ENCODE assay signal across 8 cellular contexts in genomic region chr6:14118091-14118439, GRCh38. TPM values are rescaled to one million over a fixed set of nuclear protein-coding genes. Genes with fewer than 3 reads are reported as not detected.
DNase-seq lines count a peak whose midpoint lies in the region; ATAC-seq, FAIRE-seq and TF ChIP-seq lines count a peak whose summit lies in the region.

No MANE protein-coding gene starts in this region.

- no peaks in the 10 kb centered on the region for H3K9me3 Mint-ChIP-seq in activated CD8-positive, alpha-beta memory T cell treated with anti-CD3 and anti-CD28 coated beads, Interleukin-2, amount 10 ng/mL, durations not matched to agents 7 days and 5 days (ENCODE audit: low read depth)
- H3K9me3 Mint-ChIP-seq in activated T-helper 2 cell treated with anti-CD3 and anti-CD28 coated beads, Interferon-gamma antibody, Interleukin-2, Interleukin-4, amounts not matched to agents 10 μg/mL and 5 μg/mL and 100 μg/mL, durations not matched to agents 14 hours and 24 hours and 36 hours, result no peaks in the 10 kb centered on the region

- ATAC-seq in activated CD8-positive, alpha-beta memory T cell treated with anti-CD3 and anti-CD28 coated beads, Interleukin-2, amount 10 ng/mL, durations not matched to agents 7 days and 5 days, result peak; percentile 12

- WGBS in thyroid gland, 2 donors, result 20 to 44% methylated on average over 1 to 5 of the region's 10 CpGs

- no peak for TF ChIP-seq POLR2A in thyroid gland (IDR thresholded peaks at IDR 0.05)

- peak overlapping the region; percentile 78 to 88 for H3K4me3 ChIP-seq in kidney (ENCODE audit: low read length in 2 of 2)
- H3K4me3 ChIP-seq in thyroid gland (replicated peaks in 1 of 3), result peak overlapping the region; percentile 19 to 73 (median 44)

- H3K27me3 ChIP-seq in thyroid gland, result no peaks in the 10 kb centered on the region

- peak overlapping the region; percentile 84 for H3K4me3 Mint-ChIP-seq in activated CD8-positive, alpha-beta memory T cell treated with anti-CD3 and anti-CD28 coated beads, Interleukin-2, amount 10 ng/mL, durations not matched to agents 7 days and 5 days
- peak overlapping the region; percentile 97 for H3K4me3 Mint-ChIP-seq in activated T-helper 2 cell treated with anti-CD3 and anti-CD28 coated beads, Interferon-gamma antibody, Interleukin-2, Interleukin-4, amounts not matched to agents 10 μg/mL and 5 μg/mL and 100 μg/mL, durations not matched to agents 14 hours and 24 hours and 36 hours (ENCODE audit: low read depth)

- CTCF ChIA-PET in activated CD8-positive, alpha-beta memory T cell treated with anti-CD3 and anti-CD28 coated beads, Interleukin-2, amount 10 ng/mL, durations not matched to agents 7 days and 5 days (lab: Charles Lee), result interaction anchor here (1.0 to 1.2 kb wide), 2 partner anchors 25 to 50 kb away, joined by 3 to 5 read pairs; no protein-coding TSS in a partner anchor

- peaks cover 20% of the 10 kb centered on the region for H3K27me3 Mint-ChIP-seq in activated CD8-positive, alpha-beta memory T cell treated with anti-CD3 and anti-CD28 coated beads, Interleukin-2, amount 10 ng/mL, durations not matched to agents 7 days and 5 days
- peaks cover 3% of the 10 kb centered on the region for H3K27me3 Mint-ChIP-seq in activated T-helper 2 cell treated with anti-CD3 and anti-CD28 coated beads, Interferon-gamma antibody, Interleukin-2, Interleukin-4, amounts not matched to agents 10 μg/mL and 5 μg/mL and 100 μg/mL, durations not matched to agents 14 hours and 24 hours and 36 hours (ENCODE audit: low read depth)

- H3K4me1 ChIP-seq in kidney (ENCODE audit: control insufficient read depth in 1 of 2, insufficient read depth in 1 of 2, low read depth in 1 of 2, low read length in 2 of 2) (peaks cover 0 to 17% of the 10 kb centered on the region in 2 donors), thyroid gland (peaks cover 7 to 11% of the 10 kb centered on the region in 2 donors)

- H3K36me3 ChIP-seq in kidney (ENCODE audit: control insufficient read depth in 1 of 2, insufficient read depth in 2 of 2, low read length in 2 of 2), result no peaks in the 10 kb centered on the region
- no peaks in the 10 kb centered on the region for H3K36me3 ChIP-seq in thyroid gland

- DNase-seq in activated CD8-positive, alpha-beta memory T cell treated with anti-CD3 and anti-CD28 coated beads, Interleukin-2, amount 10 ng/mL, durations not matched to agents 7 days and 5 days, result peak; percentile 68
- DNase-seq in activated CD8-positive, alpha-beta memory T cell treated with anti-CD3 and anti-CD28 coated beads, Interleukin-2, amount 50 U/mL, for 4 hours, result no peak
- DNase-seq in activated T-helper 2 cell treated with anti-CD3 and anti-CD28 coated beads, Interferon-gamma antibody, Interleukin-2, Interleukin-4, amounts not matched to agents 10 μg/mL and 5 μg/mL and 100 μg/mL, durations not matched to agents 14 hours and 24 hours and 36 hours (ENCODE audit: low spot score), result no peak
- DNase-seq in kidney (no peak), thyroid gland (no peak), NCI-H2171 treated with DMSO at 0.1 percent for 48 hours (lab: John Stamatoyannopoulos, UW) (no peak), NCI-H526 (lab: John Stamatoyannopoulos, UW) (no peak), Kasumi-1 (lab: John Stamatoyannopoulos, UW) (no peak)

- TF ChIP-seq CTCF in kidney (IDR thresholded peaks at IDR 0.05; ENCODE audit: borderline replicate concordance, extremely low read depth, insufficient read depth) (no peak), thyroid gland (IDR thresholded peaks at IDR 0.05) (no peak)

- peak overlapping the region; percentile 43 to 77 for H3K9ac ChIP-seq in kidney (ENCODE audit: low read length in 2 of 2)

- peak overlapping the region; percentile 63 to 68 for H3K27ac ChIP-seq in kidney (ENCODE audit: low read depth in 2 of 2, low read length in 2 of 2)
- H3K27ac ChIP-seq in thyroid gland, result peak overlapping the region in 2 of 3 donors; percentile 12 to 79

- H3K4me1 Mint-ChIP-seq in activated CD8-positive, alpha-beta memory T cell treated with anti-CD3 and anti-CD28 coated beads, Interleukin-2, amount 10 ng/mL, durations not matched to agents 7 days and 5 days, result peaks cover 33% of the 10 kb centered on the region
- peaks cover 51% of the 10 kb centered on the region for H3K4me1 Mint-ChIP-seq in activated T-helper 2 cell treated with anti-CD3 and anti-CD28 coated beads, Interferon-gamma antibody, Interleukin-2, Interleukin-4, amounts not matched to agents 10 μg/mL and 5 μg/mL and 100 μg/mL, durations not matched to agents 14 hours and 24 hours and 36 hours (ENCODE audit: low read depth)

- H3K36me3 Mint-ChIP-seq in activated CD8-positive, alpha-beta memory T cell treated with anti-CD3 and anti-CD28 coated beads, Interleukin-2, amount 10 ng/mL, durations not matched to agents 7 days and 5 days, result peaks cover 18% of the 10 kb centered on the region
- H3K36me3 Mint-ChIP-seq in activated T-helper 2 cell treated with anti-CD3 and anti-CD28 coated beads, Interferon-gamma antibody, Interleukin-2, Interleukin-4, amounts not matched to agents 10 μg/mL and 5 μg/mL and 100 μg/mL, durations not matched to agents 14 hours and 24 hours and 36 hours (ENCODE audit: low read depth), result peaks cover 46% of the 10 kb centered on the region

- intact Hi-C loops in activated T-helper 2 cell treated with anti-CD3 and anti-CD28 coated beads, Interferon-gamma antibody, Interleukin-2, Interleukin-4, amounts not matched to agents 10 μg/mL and 5 μg/mL and 100 μg/mL, durations not matched to agents 14 hours and 24 hours and 36 hours (cut with micrococcal nuclease), result loop anchor here (10.0 kb wide), 1 partner anchor 303 kb away; the partner anchor contains the start of gene MCUR1
- intact Hi-C loops in kidney (cut with DNase I) (no loop called here), thyroid gland (cut with DNase I) (no loop called here)

- no peaks in the 10 kb centered on the region for H3K9me3 ChIP-seq in kidney (ENCODE audit: control insufficient read depth in 1 of 2, low read length in 2 of 2)
- H3K9me3 ChIP-seq in thyroid gland, result no peaks in the 10 kb centered on the region

- FAIRE-seq in kidney (lab: Jason Lieb, UNC), result no peak

- peak overlapping the region; percentile 87 for H3K27ac Mint-ChIP-seq in activated CD8-positive, alpha-beta memory T cell treated with anti-CD3 and anti-CD28 coated beads, Interleukin-2, amount 10 ng/mL, durations not matched to agents 7 days and 5 days
- H3K27ac Mint-ChIP-seq in activated T-helper 2 cell treated with anti-CD3 and anti-CD28 coated beads, Interferon-gamma antibody, Interleukin-2, Interleukin-4, amounts not matched to agents 10 μg/mL and 5 μg/mL and 100 μg/mL, durations not matched to agents 14 hours and 24 hours and 36 hours, result peak overlapping the region; percentile 87

RNA-seq across cellular contexts. Expression of gene CD83, which starts 0.5 kb away (rescaled TPM):
- total RNA-seq in activated CD8-positive, alpha-beta memory T cell treated with anti-CD3 and anti-CD28 coated beads, Interleukin-2, amount 10 ng/mL, durations not matched to agents 7 days and 5 days, result 10 to 100 TPM in 1 of 2 experiments, 1 to 10 TPM in 1; 6.0 to 29.6 TPM
- 145 and 150 TPM in 2 replicates for total RNA-seq in activated T-helper 2 cell treated with anti-CD3 and anti-CD28 coated beads, Interferon-gamma antibody, Interleukin-2, Interleukin-4, amounts not matched to agents 10 μg/mL and 5 μg/mL and 100 μg/mL, durations not matched to agents 14 hours and 24 hours and 36 hours
- 4.0 TPM for total RNA-seq in kidney
- 15.4 TPM for polyA plus RNA-seq in kidney (ENCODE audit: insufficient read depth, low read depth, low replicate concordance)
- 1 to 10 TPM; 3.0 to 4.7 (median 3.4) TPM for total RNA-seq in thyroid gland
